ENCODE assay signal across 10 cellular contexts in genomic region chr12:15322164-15323054, GRCh38. TPM values are rescaled to one million over a fixed set of nuclear protein-coding genes. Genes with fewer than 3 reads are reported as not detected.
A peak's percentile ranks its signal among the peaks of the same experiment; 100 is the strongest.
DNase-seq lines count a peak whose midpoint lies in the region; ATAC-seq and TF ChIP-seq lines count a peak whose summit lies in the region.
"Had no signal": no experiment of that assay in that cellular context is flagged by ENCODE, and none has a peak within 500 bp of the region (broad histone marks: within the 10 kb centered on the region; RNA-seq: fewer than 3 reads in every experiment).

TSS of gene PTPRO (plus strand) at chr12:15322508.

- H3K27ac ChIP-seq in CD4-positive, alpha-beta memory T cell (ENCODE audit: low read depth, low read length): no peak within 1 kb of the TSS
- H3K27ac ChIP-seq in mammary epithelial cell (ENCODE audit: insufficient read depth, low read depth, low read length) (no peak within 1 kb of the TSS), lower lobe of right lung (no peak within 1 kb of the TSS), urinary bladder (ENCODE audit: low read depth) (no peak within 1 kb of the TSS)

- peaks cover 25 to 30% of the 10 kb centered on the region in 2 donors for H3K27me3 Mint-ChIP-seq in CD4-positive, alpha-beta memory T cell

- H3K79me2 ChIP-seq in mammary epithelial cell (ENCODE audit: insufficient read depth, low read length): no peaks in the 10 kb centered on the region

- intact Hi-C loops in CD4-positive, alpha-beta memory T cell (cut with micrococcal nuclease): no loop called here
- intact Hi-C loops in mammary epithelial cell (cut with micrococcal nuclease) (loop anchor here (10.0 kb wide), 1 partner anchor 112 kb away; no protein-coding TSS in a partner anchor), lower lobe of right lung (cut with DNase I) (no loop called here)

- 7% methylated on average over 14 of the region's 69 CpGs for WGBS in mammary epithelial cell (ENCODE audit: low coverage, missing lambda C conversion rate)
- WGBS in urinary bladder: under 1% methylated on average over 69 of the region's 69 CpGs

- peak; percentile 41 to 62 for ATAC-seq in lower lobe of right lung
- ATAC-seq in HG03432 (IDR thresholded peaks at IDR 0.05; ENCODE audit: unreplicated experiment): no peak
- ATAC-seq: HCT116 had no signal

- BruUV-seq in mammary epithelial cell (replicated peaks; lab: Mats Ljungman, UMichigan): no TSS peak

- CTCF ChIA-PET in CD4-positive, alpha-beta memory T cell (lab: Charles Lee; ENCODE audit: partially characterized antibody): no interaction called here
- CTCF ChIA-PET in mammary epithelial cell (lab: Charles Lee; ENCODE audit: low non-redundant PET): no interaction called here

- in situ Hi-C loops in mammary epithelial cell (cut with MboI; ENCODE audit: low sequenced_read_pairs in 2 of 2): no loop called here

- no peak for DNase-seq in CD4-positive, alpha-beta memory T cell
- DNase-seq in NCI-H1092 (lab: John Stamatoyannopoulos, UW) (peak; percentile 68), mammary epithelial cell (peak; percentile 23), lower lobe of right lung (no peak), SW480 (ENCODE audit: low spot score) (no peak), activated gamma-delta T cell (lab: John Stamatoyannopoulos, UW) (no peak)

- H3K36me3 Mint-ChIP-seq in CD4-positive, alpha-beta memory T cell: no peaks in the 10 kb centered on the region

- no peak within 1 kb of the TSS for H3K27ac Mint-ChIP-seq in CD4-positive, alpha-beta memory T cell

- POLR2A ChIA-PET in CD4-positive, alpha-beta memory T cell (lab: Charles Lee; ENCODE audit: partially characterized antibody): no interaction called here

- H3K9me3 Mint-ChIP-seq in CD4-positive, alpha-beta memory T cell: no peaks in the 10 kb centered on the region
- H3K9me3 Mint-ChIP-seq: central memory CD8-positive, alpha-beta T cell had no signal

- H3K9ac ChIP-seq in mammary epithelial cell (ENCODE audit: insufficient read depth, low read length): no peak within 1 kb of the TSS

- no peaks in the 10 kb centered on the region for H3K9me3 ChIP-seq in CD4-positive, alpha-beta memory T cell (ENCODE audit: control insufficient read depth in 1 of 2, low read length in 2 of 2)
- no peaks in the 10 kb centered on the region for H3K9me3 ChIP-seq in mammary epithelial cell (replicated peaks; ENCODE audit: insufficient read depth, low read length)
- H3K9me3 ChIP-seq in lower lobe of right lung: no peaks in the 10 kb centered on the region

- H3K4me2 ChIP-seq in mammary epithelial cell (ENCODE audit: insufficient read depth, low read depth, low read length): peak within 1 kb of the TSS; percentile 88

- peaks cover 0 to 15% (median 5%) of the 10 kb centered on the region in 4 donors for H3K4me1 Mint-ChIP-seq in CD4-positive, alpha-beta memory T cell
- H3K4me1 Mint-ChIP-seq: central memory CD8-positive, alpha-beta T cell had no signal

- no peaks in the 10 kb centered on the region for H3K4me1 ChIP-seq in CD4-positive, alpha-beta memory T cell (ENCODE audit: insufficient read depth, low read length)
- H3K4me1 ChIP-seq in mammary epithelial cell (ENCODE audit: insufficient read depth, low read length): peaks cover 10% of the 10 kb centered on the region
- peaks cover 6% of the 10 kb centered on the region for H3K4me1 ChIP-seq in lower lobe of right lung
- H3K4me1 ChIP-seq in urinary bladder (ENCODE audit: insufficient read depth): peaks cover 2% of the 10 kb centered on the region

- H4K20me1 ChIP-seq in mammary epithelial cell (ENCODE audit: insufficient read depth, low read length): no peaks in the 10 kb centered on the region

- peaks cover 15% of the 10 kb centered on the region for H3K27me3 ChIP-seq in CD4-positive, alpha-beta memory T cell (ENCODE audit: insufficient read depth, low read length)
- H3K27me3 ChIP-seq in mammary epithelial cell (ENCODE audit: insufficient read depth, low read length) (peaks cover 8% of the 10 kb centered on the region), lower lobe of right lung (ENCODE audit: low read depth) (peaks cover 37% of the 10 kb centered on the region)

- H3K36me3 ChIP-seq in CD4-positive, alpha-beta memory T cell (ENCODE audit: insufficient read depth, low read length): no peaks in the 10 kb centered on the region
- H3K36me3 ChIP-seq in mammary epithelial cell (ENCODE audit: insufficient read depth, low read length) (no peaks in the 10 kb centered on the region), lower lobe of right lung (no peaks in the 10 kb centered on the region), urinary bladder (ENCODE audit: insufficient read depth) (no peaks in the 10 kb centered on the region)

- H3K4me3 Mint-ChIP-seq in CD4-positive, alpha-beta memory T cell: peak within 1 kb of the TSS in 5 of 8 donors; percentile 6 to 65 (median 37)
- H3K4me3 Mint-ChIP-seq: central memory CD8-positive, alpha-beta T cell had no signal

- no peak within 1 kb of the TSS for H3K4me3 ChIP-seq in CD4-positive, alpha-beta memory T cell (ENCODE audit: low read length in 2 of 2)
- H3K4me3 ChIP-seq in mammary epithelial cell (replicated peaks in 1 of 3; ENCODE audit: insufficient read depth in 1 of 3, low read depth in 2 of 3, low read length in 3 of 3) (peak within 1 kb of the TSS; percentile 4 to 56 (median 24)), lower lobe of right lung (peak within 1 kb of the TSS; percentile 39), urinary bladder (ENCODE audit: low read depth, low read length) (peak within 1 kb of the TSS; percentile 35)

- dilution Hi-C loops in mammary epithelial cell (cut with HindIII; ENCODE audit: low sequenced_read_pairs): no loop called here

- TF ChIP-seq CTCF in mammary epithelial cell (conservative IDR thresholded peaks at IDR 0.05 in 1 of 2, IDR thresholded peaks at IDR 0.05 in 1 of 2; ENCODE audit: extremely low read depth in 1 of 2, insufficient read depth in 1 of 2, low read depth in 1 of 2, low read length in 2 of 2) (no peak), lower lobe of right lung (IDR thresholded peaks at IDR 0.05) (no peak)

- peak within 1 kb of the TSS; percentile 74 for H2AFZ ChIP-seq in mammary epithelial cell (ENCODE audit: low read depth, low read length)

RNA-seq across cellular contexts. Expression of gene PTPRO, which starts in this region (rescaled TPM):
- 1 to 10 TPM; 6.5 to 7.8 TPM for total RNA-seq in CD4-positive, alpha-beta memory T cell
- 1 to 10 TPM; 3.0 to 3.5 TPM for polyA plus RNA-seq in CD4-positive, alpha-beta memory T cell
- total RNA-seq in mammary epithelial cell: under 1 TPM in 1 of 2 donors, not detected in 1; 0.21 TPM
- 0.08 TPM for polyA plus RNA-seq in mammary epithelial cell
- not detected for polyA minus RNA-seq in mammary epithelial cell
- 21.4 TPM for total RNA-seq in lower lobe of right lung
- 4.8 TPM for total RNA-seq in urinary bladder
- polyA plus RNA-seq in urinary bladder: 0.91 TPM

Comparison
In these comparisons a context has a peak if more than half of its experiments do, and no peak if none do; other contexts are left out.
1. Peak in DNase-seq, H3K4me3 ChIP-seq and H3K4me2 ChIP-seq in mammary epithelial cell; RNA of the gene not detected or under 1 TPM.
2. H3K4me3 ChIP-seq: peak in lower lobe of right lung (single experiment) and urinary bladder (single experiment); none in CD4-positive, alpha-beta memory T cell (0 of 2).